ENCODE assay signal across 33 cellular contexts in the genomic region with DNA sequence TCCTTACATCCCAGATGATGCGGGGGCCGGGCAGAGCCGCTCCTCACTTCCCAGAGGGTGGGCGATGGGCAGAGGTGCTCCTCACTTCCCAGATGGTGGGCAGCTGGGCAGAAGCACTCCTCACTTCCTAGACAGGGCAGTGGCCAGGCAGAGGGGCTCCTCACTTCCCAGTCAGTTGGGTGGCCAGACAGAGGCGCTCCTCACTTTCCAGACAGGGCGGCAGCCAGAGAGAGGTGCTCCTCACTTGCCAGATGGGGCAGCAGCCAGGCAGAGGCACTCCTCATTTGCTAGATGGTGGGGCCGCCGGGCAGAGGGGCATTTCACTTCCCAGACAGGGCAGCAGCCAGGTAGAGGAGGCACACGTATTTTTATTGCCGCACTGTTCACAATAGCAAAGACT.
"Had no signal": no experiment of that assay in that cellular context is flagged by ENCODE, and none has a peak within 500 bp of the region (broad histone marks: within the 10 kb centered on the region; RNA-seq: fewer than 3 reads in every experiment).

No MANE protein-coding gene starts in this region.

- H3K4me3 ChIP-seq: adrenal gland, ascending aorta, cardiac muscle cell had no signal

- H3K27me3 ChIP-seq: adrenal gland, ascending aorta, cardiac muscle cell had no signal

- H3K9me3 ChIP-seq: adrenal gland, ascending aorta had no signal

- ATAC-seq: activated CD8-positive, alpha-beta T cell treated with anti-CD3 and anti-CD28 coated beads for 36 hours; activated naive CD4-positive, alpha-beta T cell treated with anti-CD3 and anti-CD28 coated beads, Interleukin-2, amount 50 U/mL, for 72 hours; activated T-cell treated with anti-CD3 and anti-CD28 coated beads, Interleukin-2, amount 50 U/mL, for 4 hours; activated T-cell treated with anti-CD3 and anti-CD28 coated beads, Interleukin-2, amount 50 U/mL, for 72 hours; activated T-helper 17 cell treated with anti-CD3 and anti-CD28 coated beads, Interleukin-2, amount 50 U/mL, for 72 hours had no signal

- H3K36me3 ChIP-seq: adrenal gland, ascending aorta, cardiac muscle cell had no signal

- DNase-seq: activated B cell treated with CpG ODN at 0.5 μM for 24 hours; activated CD4-positive, alpha-beta memory T cell treated with anti-CD3 and anti-CD28 coated beads for 36 hours; activated CD4-positive, alpha-beta T cell treated with anti-CD3 and anti-CD28 coated beads for 4 hours; activated CD4-positive, alpha-beta T cell treated with anti-CD3 and anti-CD28 coated beads, Interleukin-2, amount 10 ng/mL, durations not matched to agents 24 days and 14 days; activated CD4-positive, alpha-beta T cell treated with anti-CD3 and anti-CD28 coated beads, Interleukin-2, amount 50 U/mL, for 1 hour; activated CD4-positive, alpha-beta T cell treated with anti-CD3 and anti-CD28 coated beads, Interleukin-2, amount 50 U/mL, for 4 hours; activated CD4-positive, CD25-positive, alpha-beta regulatory T cell treated with anti-CD3 and anti-CD28 coated beads, Interleukin-2, amount 50 U/mL, for 72 hours; activated CD8-positive, alpha-beta memory T cell treated with anti-CD3 and anti-CD28 coated beads, Interleukin-2, amount 50 U/mL, for 4 hours; activated CD8-positive, alpha-beta T cell treated with anti-CD3 and anti-CD28 coated beads for 36 hours; activated effector memory CD4-positive, alpha-beta T cell treated with anti-CD3 and anti-CD28 coated beads, Interleukin-2, amount 50 U/mL, for 16 hours; activated gamma-delta T cell treated with Interleukin-2 at 50 U/mL for 16 hours; activated naive CD4-positive, alpha-beta T cell; activated naive CD4-positive, alpha-beta T cell treated with anti-CD3 and anti-CD28 coated beads for 36 hours; activated naive CD4-positive, alpha-beta T cell treated with anti-CD3 and anti-CD28 coated beads, Interleukin-2, amount 50 U/mL, for 16 hours; activated naive CD8-positive, alpha-beta T cell treated with anti-CD3 and anti-CD28 coated beads for 36 hours; activated T-cell treated with anti-CD3 and anti-CD28 coated beads for 4 hours; activated T-cell treated with anti-CD3 and anti-CD28 coated beads, Interleukin-2, amount 50 U/mL, for 1 hour; activated T-cell treated with anti-CD3 and anti-CD28 coated beads, Interleukin-2, amount 50 U/mL, for 4 hours; activated T-cell treated with anti-CD3 and anti-CD28 coated beads, Interleukin-2, amount 50 U/mL, for 72 hours; adrenal gland; amniotic stem cell; caudate nucleus; cerebellar nuclear complex; T-helper 1 cell; T-helper 2 cell; T-helper 9 cell had no signal

- H3K4me1 ChIP-seq: adrenal gland, ascending aorta had no signal

- H3K27ac ChIP-seq: adrenal gland, ascending aorta, cardiac muscle cell, VCaP had no signal

- FAIRE-seq: bronchial epithelial cell, TTC549 had no signal
